28 cellular contexts compared by ENCODE assay signal in the genomic region with DNA sequence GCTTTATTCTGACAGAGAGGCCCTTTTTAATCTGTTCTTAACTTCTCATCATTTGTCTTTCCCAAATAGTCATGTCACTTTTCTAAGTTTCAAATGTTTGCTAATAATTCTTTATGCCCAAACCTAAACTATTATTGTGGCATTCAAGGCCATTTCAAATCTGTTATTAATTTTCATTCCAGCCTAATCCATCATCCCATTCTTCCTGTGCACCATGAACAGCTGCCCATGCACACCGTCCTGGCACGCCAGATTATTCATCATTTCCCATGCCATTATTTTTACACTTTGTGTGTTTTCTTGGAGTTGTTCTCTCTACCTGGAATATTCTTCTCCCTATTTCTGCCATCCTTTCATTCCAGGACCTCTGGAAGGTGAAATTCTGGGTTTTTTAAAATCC.
"Had no signal": no experiment of that assay in that cellular context is flagged by ENCODE, and none has a peak within 500 bp of the region (broad histone marks: within the 10 kb centered on the region; RNA-seq: fewer than 3 reads in every experiment).

No MANE protein-coding gene starts in this region.

- H3K27ac Mint-ChIP-seq: mesothelial cell of epicardium; naive B cell; natural killer cell treated with Interleukin-12 subunit alpha and Interleukin-12 subunit beta and Interleukin-15 and Interleukin-18, amount 100 ng/mL, for 72 hours; stimulated activated effector memory CD8-positive, alpha-beta T cell treated with anti-CD3 and anti-CD28 coated beads, Interleukin-12 subunit alpha, Interleukin-12 subunit beta, amount 100 ng/mL, for 72 hours; type B pancreatic cell had no signal

- H3K27me3 Mint-ChIP-seq: naive B cell; natural killer cell treated with Interleukin-12 subunit alpha and Interleukin-12 subunit beta and Interleukin-15 and Interleukin-18, amount 100 ng/mL, for 72 hours; type B pancreatic cell had no signal

- H3K79me2 ChIP-seq: hepatocyte had no signal

- ATAC-seq: gastroesophageal sphincter; heart left ventricle; left lobe of liver; mucosa of descending colon; natural killer cell treated with Interleukin-12 subunit alpha and Interleukin-12 subunit beta and Interleukin-15 and Interleukin-18, amount 100 ng/mL, for 72 hours; pancreas; right lobe of liver; stimulated activated effector memory CD8-positive, alpha-beta T cell treated with anti-CD3 and anti-CD28 coated beads, Interleukin-12 subunit alpha, Interleukin-12 subunit beta, amount 100 ng/mL, for 72 hours had no signal

- H3K27ac ChIP-seq: coronary artery, esophagus squamous epithelium, gastroesophageal sphincter, heart left ventricle, hepatocyte, neutrophil, pancreas, right lobe of liver, stomach, thyroid gland had no signal

- H3K4me1 Mint-ChIP-seq: mesothelial cell of epicardium; naive B cell; neural crest cell; stimulated activated effector memory CD8-positive, alpha-beta T cell treated with anti-CD3 and anti-CD28 coated beads, Interleukin-12 subunit alpha, Interleukin-12 subunit beta, amount 100 ng/mL, for 72 hours had no signal

- H3K36me3 ChIP-seq: neutrophil, pancreas, right lobe of liver, thyroid gland had no signal

- H3K4me2 ChIP-seq: hepatocyte, smooth muscle cell had no signal

- H3K9me3 Mint-ChIP-seq: naive B cell; natural killer cell treated with Interleukin-12 subunit alpha and Interleukin-12 subunit beta and Interleukin-15 and Interleukin-18, amount 100 ng/mL, for 72 hours; neural crest cell; stimulated activated effector memory CD8-positive, alpha-beta T cell treated with anti-CD3 and anti-CD28 coated beads, Interleukin-12 subunit alpha, Interleukin-12 subunit beta, amount 100 ng/mL, for 72 hours; type B pancreatic cell had no signal

- H3K4me3 ChIP-seq: coronary artery, esophagus squamous epithelium, gastroesophageal sphincter, heart left ventricle, hepatocyte, mucosa of descending colon, pancreas, right lobe of liver, smooth muscle cell, stomach, thyroid gland had no signal

- H2AFZ ChIP-seq: hepatocyte had no signal

- DNase-seq: dermis blood vessel endothelial cell; effector memory CD4-positive, alpha-beta T cell; erythroblast; esophagus squamous epithelium; heart left ventricle; kidney; mesenchymal stem cell; mucosa of descending colon; naive B cell; pancreas; right lobe of liver; stimulated activated CD4-positive, alpha-beta T cell treated with anti-CD3 and anti-CD28 coated beads, Interleukin-12 subunit alpha, Interleukin-12 subunit beta, amount 100 ng/mL, for 4 hours; stimulated activated CD4-positive, alpha-beta T cell treated with anti-CD3 and anti-CD28 coated beads, Interleukin-1b, Interleukin-23, amount 100 ng/mL, for 48 hours; stimulated activated CD4-positive, alpha-beta T cell treated with anti-CD3 and anti-CD28 coated beads, Interleukin-4, amount 100 ng/mL, for 1 hour; stimulated activated naive CD4-positive, alpha-beta T cell treated with Interleukin-2 at 50 U/mL for 16 hours; stomach; thyroid gland had no signal

- H3K4me3 Mint-ChIP-seq: mesothelial cell of epicardium; naive B cell; natural killer cell treated with Interleukin-12 subunit alpha and Interleukin-12 subunit beta and Interleukin-15 and Interleukin-18, amount 100 ng/mL, for 72 hours; neural crest cell; stimulated activated effector memory CD8-positive, alpha-beta T cell treated with anti-CD3 and anti-CD28 coated beads, Interleukin-12 subunit alpha, Interleukin-12 subunit beta, amount 100 ng/mL, for 72 hours; type B pancreatic cell had no signal

- H3K27me3 ChIP-seq: esophagus squamous epithelium, gastroesophageal sphincter, heart left ventricle, hepatocyte, neutrophil, pancreas, right lobe of liver, stomach, thyroid gland had no signal

- H3K9me3 ChIP-seq: esophagus squamous epithelium, gastroesophageal sphincter, heart left ventricle, mucosa of descending colon, neutrophil, pancreas, right lobe of liver, stomach, thyroid gland had no signal

- H3K4me1 ChIP-seq: esophagus squamous epithelium, gastroesophageal sphincter, heart left ventricle, pancreas, right lobe of liver, stomach, thyroid gland had no signal

- H3K36me3 Mint-ChIP-seq: natural killer cell treated with Interleukin-12 subunit alpha and Interleukin-12 subunit beta and Interleukin-15 and Interleukin-18, amount 100 ng/mL, for 72 hours; stimulated activated effector memory CD8-positive, alpha-beta T cell treated with anti-CD3 and anti-CD28 coated beads, Interleukin-12 subunit alpha, Interleukin-12 subunit beta, amount 100 ng/mL, for 72 hours had no signal
